In the genomic region with DNA sequence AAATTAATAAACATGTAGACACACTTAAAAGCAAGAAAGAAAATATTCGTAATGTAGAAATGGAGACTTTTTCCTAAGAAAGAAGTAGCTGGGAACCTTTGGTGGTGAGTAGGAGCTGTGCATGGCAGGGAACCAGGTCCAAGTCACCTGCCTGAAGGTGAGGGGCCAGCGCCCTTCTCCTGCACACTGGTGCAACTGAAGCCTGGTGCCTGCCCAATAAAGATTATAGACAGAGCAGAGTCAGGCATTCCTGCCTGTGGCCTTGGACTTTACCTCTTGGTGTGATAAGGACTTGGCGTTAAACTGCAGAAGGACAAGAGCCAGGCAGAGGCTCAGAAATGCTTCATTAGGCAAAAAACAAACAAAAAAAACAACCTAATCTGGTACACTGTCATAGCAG, we compare ENCODE assay signal across 1 cellular context.
TF ChIP-seq lines count a peak whose summit lies in the region.

No MANE protein-coding gene starts in this region.

TF ChIP-seq in HepG2, 621 proteins besides CTCF, POLR2A, EP300 and RAD21 (continued from another document and continues in another):
- TF ChIP-seq, protein P1, sequence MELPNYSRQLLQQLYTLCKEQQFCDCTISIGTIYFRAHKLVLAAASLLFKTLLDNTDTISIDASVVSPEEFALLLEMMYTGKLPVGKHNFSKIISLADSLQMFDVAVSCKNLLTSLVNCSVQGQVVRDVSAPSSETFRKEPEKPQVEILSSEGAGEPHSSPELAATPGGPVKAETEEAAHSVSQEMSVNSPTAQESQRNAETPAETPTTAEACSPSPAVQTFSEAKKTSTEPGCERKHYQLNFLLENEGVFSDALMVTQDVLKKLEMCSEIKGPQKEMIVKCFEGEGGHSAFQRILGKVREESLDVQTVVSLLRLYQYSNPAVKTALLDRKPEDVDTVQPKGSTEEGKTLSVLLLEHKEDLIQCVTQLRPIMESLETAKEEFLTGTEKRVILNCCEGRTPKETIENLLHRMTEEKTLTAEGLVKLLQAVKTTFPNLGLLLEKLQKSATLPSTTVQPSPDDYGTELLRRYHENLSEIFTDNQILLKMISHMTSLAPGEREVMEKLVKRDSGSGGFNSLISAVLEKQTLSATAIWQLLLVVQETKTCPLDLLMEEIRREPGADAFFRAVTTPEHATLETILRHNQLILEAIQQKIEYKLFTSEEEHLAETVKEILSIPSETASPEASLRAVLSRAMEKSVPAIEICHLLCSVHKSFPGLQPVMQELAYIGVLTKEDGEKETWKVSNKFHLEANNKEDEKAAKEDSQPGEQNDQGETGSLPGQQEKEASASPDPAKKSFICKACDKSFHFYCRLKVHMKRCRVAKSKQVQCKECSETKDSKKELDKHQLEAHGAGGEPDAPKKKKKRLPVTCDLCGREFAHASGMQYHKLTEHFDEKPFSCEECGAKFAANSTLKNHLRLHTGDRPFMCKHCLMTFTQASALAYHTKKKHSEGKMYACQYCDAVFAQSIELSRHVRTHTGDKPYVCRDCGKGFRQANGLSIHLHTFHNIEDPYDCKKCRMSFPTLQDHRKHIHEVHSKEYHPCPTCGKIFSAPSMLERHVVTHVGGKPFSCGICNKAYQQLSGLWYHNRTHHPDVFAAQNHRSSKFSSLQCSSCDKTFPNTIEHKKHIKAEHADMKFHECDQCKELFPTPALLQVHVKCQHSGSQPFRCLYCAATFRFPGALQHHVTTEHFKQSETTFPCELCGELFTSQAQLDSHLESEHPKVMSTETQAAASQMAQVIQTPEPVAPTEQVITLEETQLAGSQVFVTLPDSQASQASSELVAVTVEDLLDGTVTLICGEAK (IDR thresholded peaks at IDR 0.05): no peak
- TF ChIP-seq, protein P1 (CRISPR knock-in tag; IDR thresholded peaks at IDR 0.05): peak; percentile 24; the same call in 1 of the 2 replicates
- TF ChIP-seq STAG1 (CRISPR knock-in tag; IDR thresholded peaks at IDR 0.05): 0 out of 2 replicates have a peak, but pooled peaks have one; percentile 4
- TF ChIP-seq ZBTB20 (CRISPR knock-in tag; IDR thresholded peaks at IDR 0.05; ENCODE audit: borderline replicate concordance, low read depth): no peak
- no peak; the same call in 1 of the 2 replicates for TF ChIP-seq ZNF331 (CRISPR knock-in tag; IDR thresholded peaks at IDR 0.05)
- TF ChIP-seq ZNF33B (CRISPR knock-in tag; IDR thresholded peaks at IDR 0.05): no peak
- TF ChIP-seq FOXA3 (CRISPR knock-in tag; IDR thresholded peaks at IDR 0.05): peak; percentile 41; the same call in 1 of the 2 replicates
- TF ChIP-seq TEAD3 (CRISPR knock-in tag; optimal IDR thresholded peaks at IDR 0.05; ENCODE audit: borderline replicate concordance): peak; percentile 82
- no peak for TF ChIP-seq FIP1L1 (IDR thresholded peaks at IDR 0.05; ENCODE audit: borderline replicate concordance, insufficient read depth, low read depth, low read length)
- no peak for TF ChIP-seq FOXP1 (IDR thresholded peaks at IDR 0.05)
- peak; percentile 48 for TF ChIP-seq FOXP1 (CRISPR knock-in tag; IDR thresholded peaks at IDR 0.05)
- 0 out of 2 replicates have a peak, but pooled peaks have one; percentile 46 for TF ChIP-seq RARA (CRISPR knock-in tag; IDR thresholded peaks at IDR 0.05)
- 0 out of 2 replicates have a peak, but pooled peaks have one; percentile 18 for TF ChIP-seq KDM6A (CRISPR knock-in tag; IDR thresholded peaks at IDR 0.05; ENCODE audit: low read depth)
- no peak for TF ChIP-seq ZNF788 (CRISPR knock-in tag; IDR thresholded peaks at IDR 0.05; ENCODE audit: borderline replicate concordance)
- TF ChIP-seq TBX2 (CRISPR knock-in tag; IDR thresholded peaks at IDR 0.05; ENCODE audit: borderline replicate concordance): 0 out of 2 replicates have a peak, but pooled peaks have one; percentile 14
- no peak for TF ChIP-seq NFE2L1 (CRISPR knock-in tag; IDR thresholded peaks at IDR 0.05; ENCODE audit: borderline replicate concordance)
- TF ChIP-seq HDAC2 (CRISPR knock-in tag; IDR thresholded peaks at IDR 0.05): peak; percentile 51; the same call in 1 of the 2 replicates
- no peak for TF ChIP-seq ZNF841 (CRISPR knock-in tag; IDR thresholded peaks at IDR 0.05; ENCODE audit: borderline replicate concordance)
- peak; percentile 27; the same call in 1 of the 2 replicates for TF ChIP-seq MIXL1 (CRISPR knock-in tag; IDR thresholded peaks at IDR 0.05)
- TF ChIP-seq SAP130 (CRISPR knock-in tag; IDR thresholded peaks at IDR 0.05; ENCODE audit: low read depth): peak; percentile 14; the same call in 1 of the 2 replicates
- TF ChIP-seq, protein P2, sequence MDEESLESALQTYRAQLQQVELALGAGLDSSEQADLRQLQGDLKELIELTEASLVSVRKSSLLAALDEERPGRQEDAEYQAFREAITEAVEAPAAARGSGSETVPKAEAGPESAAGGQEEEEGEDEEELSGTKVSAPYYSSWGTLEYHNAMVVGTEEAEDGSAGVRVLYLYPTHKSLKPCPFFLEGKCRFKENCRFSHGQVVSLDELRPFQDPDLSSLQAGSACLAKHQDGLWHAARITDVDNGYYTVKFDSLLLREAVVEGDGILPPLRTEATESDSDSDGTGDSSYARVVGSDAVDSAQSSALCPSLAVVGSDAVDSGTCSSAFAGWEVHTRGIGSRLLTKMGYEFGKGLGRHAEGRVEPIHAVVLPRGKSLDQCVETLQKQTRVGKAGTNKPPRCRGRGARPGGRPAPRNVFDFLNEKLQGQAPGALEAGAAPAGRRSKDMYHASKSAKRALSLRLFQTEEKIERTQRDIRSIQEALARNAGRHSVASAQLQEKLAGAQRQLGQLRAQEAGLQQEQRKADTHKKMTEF (CRISPR knock-in tag; IDR thresholded peaks at IDR 0.05): 0 out of 2 replicates have a peak, but pooled peaks have one; percentile 45
- TF ChIP-seq TSC22D2 (CRISPR knock-in tag; IDR thresholded peaks at IDR 0.05; ENCODE audit: borderline replicate concordance): peak; percentile 44; the same call in 1 of the 2 replicates
- no peak for TF ChIP-seq ZNF670 (CRISPR knock-in tag; IDR thresholded peaks at IDR 0.05; ENCODE audit: borderline replicate concordance)
- peak; percentile 26; the same call in 1 of the 2 replicates for TF ChIP-seq RXRB (CRISPR knock-in tag; IDR thresholded peaks at IDR 0.05; ENCODE audit: borderline replicate concordance)
- TF ChIP-seq SALL1 (CRISPR knock-in tag; IDR thresholded peaks at IDR 0.05): peak; percentile 81
- TF ChIP-seq, protein P3, sequence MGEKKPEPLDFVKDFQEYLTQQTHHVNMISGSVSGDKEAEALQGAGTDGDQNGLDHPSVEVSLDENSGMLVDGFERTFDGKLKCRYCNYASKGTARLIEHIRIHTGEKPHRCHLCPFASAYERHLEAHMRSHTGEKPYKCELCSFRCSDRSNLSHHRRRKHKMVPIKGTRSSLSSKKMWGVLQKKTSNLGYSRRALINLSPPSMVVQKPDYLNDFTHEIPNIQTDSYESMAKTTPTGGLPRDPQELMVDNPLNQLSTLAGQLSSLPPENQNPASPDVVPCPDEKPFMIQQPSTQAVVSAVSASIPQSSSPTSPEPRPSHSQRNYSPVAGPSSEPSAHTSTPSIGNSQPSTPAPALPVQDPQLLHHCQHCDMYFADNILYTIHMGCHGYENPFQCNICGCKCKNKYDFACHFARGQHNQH (CRISPR knock-in tag; IDR thresholded peaks at IDR 0.05): 0 out of 2 replicates have a peak, but pooled peaks have one; percentile 47
- no peak for TF ChIP-seq CBFB (CRISPR knock-in tag; IDR thresholded peaks at IDR 0.05)
- no peak for TF ChIP-seq SOX13 (IDR thresholded peaks at IDR 0.05)
- peak in 1 of 2 experiments; percentile 51; a peak in 1 of 4 replicates for TF ChIP-seq SOX13 (CRISPR knock-in tag; conservative IDR thresholded peaks at IDR 0.05 in 1 of 2, IDR thresholded peaks at IDR 0.05 in 1 of 2)
- TF ChIP-seq NCOR1 (IDR thresholded peaks at IDR 0.05; ENCODE audit: borderline replicate concordance, low read length): peak; percentile 39; the same call in 1 of the 2 replicates
- TF ChIP-seq ASH2L (IDR thresholded peaks at IDR 0.05; ENCODE audit: insufficient read length, low read depth, low read length): no peak
- TF ChIP-seq HMG20A (CRISPR knock-in tag; IDR thresholded peaks at IDR 0.05; ENCODE audit: borderline replicate concordance): peak; percentile 69; the same call in 1 of the 2 replicates
- TF ChIP-seq, protein P4, sequence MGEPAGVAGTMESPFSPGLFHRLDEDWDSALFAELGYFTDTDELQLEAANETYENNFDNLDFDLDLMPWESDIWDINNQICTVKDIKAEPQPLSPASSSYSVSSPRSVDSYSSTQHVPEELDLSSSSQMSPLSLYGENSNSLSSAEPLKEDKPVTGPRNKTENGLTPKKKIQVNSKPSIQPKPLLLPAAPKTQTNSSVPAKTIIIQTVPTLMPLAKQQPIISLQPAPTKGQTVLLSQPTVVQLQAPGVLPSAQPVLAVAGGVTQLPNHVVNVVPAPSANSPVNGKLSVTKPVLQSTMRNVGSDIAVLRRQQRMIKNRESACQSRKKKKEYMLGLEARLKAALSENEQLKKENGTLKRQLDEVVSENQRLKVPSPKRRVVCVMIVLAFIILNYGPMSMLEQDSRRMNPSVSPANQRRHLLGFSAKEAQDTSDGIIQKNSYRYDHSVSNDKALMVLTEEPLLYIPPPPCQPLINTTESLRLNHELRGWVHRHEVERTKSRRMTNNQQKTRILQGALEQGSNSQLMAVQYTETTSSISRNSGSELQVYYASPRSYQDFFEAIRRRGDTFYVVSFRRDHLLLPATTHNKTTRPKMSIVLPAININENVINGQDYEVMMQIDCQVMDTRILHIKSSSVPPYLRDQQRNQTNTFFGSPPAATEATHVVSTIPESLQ (CRISPR knock-in tag; conservative IDR thresholded peaks at IDR 0.05): no peak
- TF ChIP-seq, protein P5, sequence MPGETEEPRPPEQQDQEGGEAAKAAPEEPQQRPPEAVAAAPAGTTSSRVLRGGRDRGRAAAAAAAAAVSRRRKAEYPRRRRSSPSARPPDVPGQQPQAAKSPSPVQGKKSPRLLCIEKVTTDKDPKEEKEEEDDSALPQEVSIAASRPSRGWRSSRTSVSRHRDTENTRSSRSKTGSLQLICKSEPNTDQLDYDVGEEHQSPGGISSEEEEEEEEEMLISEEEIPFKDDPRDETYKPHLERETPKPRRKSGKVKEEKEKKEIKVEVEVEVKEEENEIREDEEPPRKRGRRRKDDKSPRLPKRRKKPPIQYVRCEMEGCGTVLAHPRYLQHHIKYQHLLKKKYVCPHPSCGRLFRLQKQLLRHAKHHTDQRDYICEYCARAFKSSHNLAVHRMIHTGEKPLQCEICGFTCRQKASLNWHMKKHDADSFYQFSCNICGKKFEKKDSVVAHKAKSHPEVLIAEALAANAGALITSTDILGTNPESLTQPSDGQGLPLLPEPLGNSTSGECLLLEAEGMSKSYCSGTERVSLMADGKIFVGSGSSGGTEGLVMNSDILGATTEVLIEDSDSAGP (CRISPR knock-in tag; IDR thresholded peaks at IDR 0.05; ENCODE audit: borderline replicate concordance): no peak
- no peak for TF ChIP-seq ZFP62 (CRISPR knock-in tag; IDR thresholded peaks at IDR 0.05)
- TF ChIP-seq, protein P6, sequence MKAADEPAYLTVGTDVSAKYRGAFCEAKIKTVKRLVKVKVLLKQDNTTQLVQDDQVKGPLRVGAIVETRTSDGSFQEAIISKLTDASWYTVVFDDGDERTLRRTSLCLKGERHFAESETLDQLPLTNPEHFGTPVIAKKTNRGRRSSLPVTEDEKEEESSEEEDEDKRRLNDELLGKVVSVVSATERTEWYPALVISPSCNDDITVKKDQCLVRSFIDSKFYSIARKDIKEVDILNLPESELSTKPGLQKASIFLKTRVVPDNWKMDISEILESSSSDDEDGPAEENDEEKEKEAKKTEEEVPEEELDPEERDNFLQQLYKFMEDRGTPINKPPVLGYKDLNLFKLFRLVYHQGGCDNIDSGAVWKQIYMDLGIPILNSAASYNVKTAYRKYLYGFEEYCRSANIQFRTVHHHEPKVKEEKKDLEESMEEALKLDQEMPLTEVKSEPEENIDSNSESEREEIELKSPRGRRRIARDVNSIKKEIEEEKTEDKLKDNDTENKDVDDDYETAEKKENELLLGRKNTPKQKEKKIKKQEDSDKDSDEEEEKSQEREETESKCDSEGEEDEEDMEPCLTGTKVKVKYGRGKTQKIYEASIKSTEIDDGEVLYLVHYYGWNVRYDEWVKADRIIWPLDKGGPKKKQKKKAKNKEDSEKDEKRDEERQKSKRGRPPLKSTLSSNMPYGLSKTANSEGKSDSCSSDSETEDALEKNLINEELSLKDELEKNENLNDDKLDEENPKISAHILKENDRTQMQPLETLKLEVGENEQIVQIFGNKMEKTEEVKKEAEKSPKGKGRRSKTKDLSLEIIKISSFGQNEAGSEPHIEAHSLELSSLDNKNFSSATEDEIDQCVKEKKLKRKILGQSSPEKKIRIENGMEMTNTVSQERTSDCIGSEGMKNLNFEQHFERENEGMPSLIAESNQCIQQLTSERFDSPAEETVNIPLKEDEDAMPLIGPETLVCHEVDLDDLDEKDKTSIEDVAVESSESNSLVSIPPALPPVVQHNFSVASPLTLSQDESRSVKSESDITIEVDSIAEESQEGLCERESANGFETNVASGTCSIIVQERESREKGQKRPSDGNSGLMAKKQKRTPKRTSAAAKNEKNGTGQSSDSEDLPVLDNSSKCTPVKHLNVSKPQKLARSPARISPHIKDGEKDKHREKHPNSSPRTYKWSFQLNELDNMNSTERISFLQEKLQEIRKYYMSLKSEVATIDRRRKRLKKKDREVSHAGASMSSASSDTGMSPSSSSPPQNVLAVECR (CRISPR knock-in tag; IDR thresholded peaks at IDR 0.05; ENCODE audit: borderline replicate concordance): no peak
- TF ChIP-seq ZNF44 (CRISPR knock-in tag; IDR thresholded peaks at IDR 0.05): no peak
- peak; percentile 50; the same call in 1 of the 2 replicates for TF ChIP-seq HDAC1 (CRISPR knock-in tag; IDR thresholded peaks at IDR 0.05)
- TF ChIP-seq ARID2 (CRISPR knock-in tag; IDR thresholded peaks at IDR 0.05; ENCODE audit: borderline replicate concordance): no peak
- TF ChIP-seq FOXA1 (IDR thresholded peaks at IDR 0.05): no peak
- no peak for TF ChIP-seq FOXA1 (CRISPR knock-in tag; IDR thresholded peaks at IDR 0.05)
